In genomic region chr6:42898891-42899361, GRCh38 we compare ENCODE assay signal across 9 cellular contexts. TPM values are rescaled to one million over a fixed set of nuclear protein-coding genes. Genes with fewer than 3 reads are reported as not detected.
DNase-seq lines count a peak whose midpoint lies in the region; ATAC-seq and TF ChIP-seq lines count a peak whose summit lies in the region.
"Had no signal": no experiment of that assay in that cellular context is flagged by ENCODE, and none has a peak within 500 bp of the region (broad histone marks: within the 10 kb centered on the region; RNA-seq: fewer than 3 reads in every experiment).

No MANE protein-coding gene starts in this region.

- H3K9me2 ChIP-seq in Loucy (replicated peaks; ENCODE audit: low read depth, low read length): no peaks in the 10 kb centered on the region

- H3K79me2 ChIP-seq in Loucy (ENCODE audit: insufficient read depth, low read length): no peaks in the 10 kb centered on the region

- H3K9me3 ChIP-seq in Loucy (ENCODE audit: insufficient read depth, low read depth, low read length) (no peaks in the 10 kb centered on the region), gastroesophageal sphincter (no peaks in the 10 kb centered on the region)

- peak; percentile 71 for TF ChIP-seq CTCF in Loucy (conservative IDR thresholded peaks at IDR 0.05; ENCODE audit: low read length)
- peak; percentile 65 to 87 (median 82) for TF ChIP-seq CTCF in gastroesophageal sphincter (IDR thresholded peaks at IDR 0.05)

- no peaks in the 10 kb centered on the region for H3F3A ChIP-seq in Loucy (ENCODE audit: low read depth)

- peak overlapping the region; percentile 49 for H3K4me2 ChIP-seq in Loucy (ENCODE audit: low read depth, low read length, poor library complexity, severe bottlenecking)

- no peaks in the 10 kb centered on the region for H4K20me1 ChIP-seq in Loucy (ENCODE audit: insufficient read depth, low read length, poor library complexity, severe bottlenecking)

- no peak for TF ChIP-seq POLR2A in gastroesophageal sphincter (IDR thresholded peaks at IDR 0.05)
- no peak for TF ChIP-seq POLR2A in GM18505 (IDR thresholded peaks at IDR 0.05; ENCODE audit: borderline replicate concordance, extremely low read depth, insufficient read depth, insufficient read length)

- WGBS in gastroesophageal sphincter (ENCODE audit: low coverage in 1 of 2), 2 donors: 2 to 10% methylated on average over 6 to 10 of the region's 10 CpGs

- no peaks in the 10 kb centered on the region for H3K36me3 ChIP-seq in Loucy (ENCODE audit: insufficient read depth, low read length)
- no peaks in the 10 kb centered on the region for H3K36me3 ChIP-seq in gastroesophageal sphincter

- H3K27me3 ChIP-seq in Loucy (ENCODE audit: insufficient read depth, low read length, poor library complexity, severe bottlenecking): no peaks in the 10 kb centered on the region
- no peaks in the 10 kb centered on the region for H3K27me3 ChIP-seq in gastroesophageal sphincter

- H3K4me1 ChIP-seq in Loucy (ENCODE audit: insufficient read depth, low read length, poor library complexity, severe bottlenecking): peaks cover 11% of the 10 kb centered on the region
- peaks cover 0 to 13% (median 0%) of the 10 kb centered on the region in 3 donors for H3K4me1 ChIP-seq in gastroesophageal sphincter

- intact Hi-C loops in posterior vena cava (cut with DNase I): no loop called here

- H3K9ac ChIP-seq in Loucy (ENCODE audit: low read depth, low read length, poor library complexity, severe bottlenecking): peak overlapping the region; percentile 24

- DNase-seq in D341Med (ENCODE audit: low spot score) (peak; percentile 57), RKO (ENCODE audit: low spot score) (peak; percentile 68), activated T-helper 1 cell treated with Interleukin-2 at 50 U/mL for 16 hours (ENCODE audit: low read depth) (peak; percentile 27), posterior vena cava (ENCODE audit: low spot score) (peak; percentile 83)

- peak overlapping the region; percentile 63; the same call in 1 of the 2 replicates for H2AFZ ChIP-seq in Loucy (ENCODE audit: low read length)

- no peak for TF ChIP-seq EP300 in gastroesophageal sphincter (IDR thresholded peaks at IDR 0.05)

- H3K4me3 ChIP-seq in Loucy (ENCODE audit: low read length, poor library complexity, severe bottlenecking) (no peak overlapping the region), gastroesophageal sphincter (no peak overlapping the region)

- H3K27ac ChIP-seq in gastroesophageal sphincter: no peak overlapping the region

- ATAC-seq in gastroesophageal sphincter (no peak), GM19397 (IDR thresholded peaks at IDR 0.05; ENCODE audit: unreplicated experiment) (no peak), GM18505 (IDR thresholded peaks at IDR 0.05; ENCODE audit: unreplicated experiment) (no peak)

RNA-seq across cellular contexts. Expression of gene PTCRA, which starts 16.9 kb away (rescaled TPM):
- total RNA-seq in gastroesophageal sphincter (not detected), posterior vena cava (not detected)
- total RNA-seq: activated CD8-positive, alpha-beta memory T cell treated with anti-CD3 and anti-CD28 coated beads for 36 hours had no signal

RNA-seq across cellular contexts. Expression of gene RPL7L1, which starts 19.5 kb away (rescaled TPM):
- total RNA-seq in gastroesophageal sphincter: 100 to 1,000 TPM in 1 of 4 donors, 10 to 100 TPM in 3; 61.1 to 106 (median 87.9) TPM
- total RNA-seq in posterior vena cava: 10 to 100 TPM; 52.9 to 63.0 TPM

RNA-seq across cellular contexts. Expression of gene CNPY3, which starts 30.4 kb away (rescaled TPM):
- total RNA-seq in gastroesophageal sphincter (10 to 100 TPM; 23.3 to 37.9 (median 36.8) TPM), posterior vena cava (10 to 100 TPM; 20.8 to 33.7 TPM)

Comparison
In these comparisons a context has a peak if more than half of its experiments do, and no peak if none do; other contexts are left out.
1. DNase-seq: peak in every context shown above with its lines; median percentile 83 in posterior vena cava; 68 in RKO; 57 in D341Med; 27 in activated T-helper 1 cell treated with Interleukin-2 at 50 U/mL for 16 hours.